In the genomic region with DNA sequence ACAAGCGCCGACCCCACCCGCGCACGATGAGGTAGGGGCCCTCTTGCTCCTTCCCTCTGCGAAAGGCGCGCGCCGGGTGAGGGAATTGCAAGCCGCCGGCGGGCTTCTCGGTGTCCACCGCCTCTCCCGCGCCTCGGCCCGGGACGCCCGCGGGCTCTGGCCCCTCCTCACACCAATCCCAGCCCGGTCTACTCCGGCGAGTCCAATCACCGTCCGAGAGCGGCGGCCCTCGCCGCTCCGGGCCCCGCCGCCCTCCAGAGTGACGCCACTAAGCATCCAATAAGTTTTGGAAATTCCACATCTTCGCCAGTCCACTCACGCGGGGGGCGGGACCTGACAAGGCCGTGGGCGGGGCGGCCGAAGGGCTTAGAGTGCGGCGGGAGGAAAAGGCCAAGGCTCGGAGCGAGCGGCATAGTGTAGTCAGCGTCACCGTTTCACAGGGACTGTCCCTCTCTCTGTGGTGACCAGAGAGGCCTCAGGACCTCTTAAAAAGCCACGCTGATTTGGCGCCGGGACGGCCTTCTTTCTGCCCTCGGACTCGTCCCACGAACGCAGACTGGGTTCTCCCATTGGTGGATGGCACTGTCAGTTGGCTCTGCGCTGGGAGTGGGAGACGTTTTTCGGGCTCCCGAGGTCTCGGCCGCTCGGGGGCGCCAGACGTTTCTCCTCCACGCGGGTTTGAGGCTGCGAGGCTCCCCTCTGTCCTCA, we compare ENCODE assay signal across 1 cellular context.
TF ChIP-seq lines count a peak whose summit lies in the region.

A gene with protein sequence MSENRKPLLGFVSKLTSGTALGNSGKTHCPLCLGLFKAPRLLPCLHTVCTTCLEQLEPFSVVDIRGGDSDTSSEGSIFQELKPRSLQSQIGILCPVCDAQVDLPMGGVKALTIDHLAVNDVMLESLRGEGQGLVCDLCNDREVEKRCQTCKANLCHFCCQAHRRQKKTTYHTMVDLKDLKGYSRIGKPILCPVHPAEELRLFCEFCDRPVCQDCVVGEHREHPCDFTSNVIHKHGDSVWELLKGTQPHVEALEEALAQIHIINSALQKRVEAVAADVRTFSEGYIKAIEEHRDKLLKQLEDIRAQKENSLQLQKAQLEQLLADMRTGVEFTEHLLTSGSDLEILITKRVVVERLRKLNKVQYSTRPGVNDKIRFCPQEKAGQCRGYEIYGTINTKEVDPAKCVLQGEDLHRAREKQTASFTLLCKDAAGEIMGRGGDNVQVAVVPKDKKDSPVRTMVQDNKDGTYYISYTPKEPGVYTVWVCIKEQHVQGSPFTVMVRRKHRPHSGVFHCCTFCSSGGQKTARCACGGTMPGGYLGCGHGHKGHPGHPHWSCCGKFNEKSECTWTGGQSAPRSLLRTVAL (minus strand): TSS at position 161 of the 708 bp plus-strand sequence. CDS start 548 bp downstream, outside the sequence.

TF ChIP-seq in HEK293, 187 proteins besides CTCF, POLR2A, EP300 and RAD21 (continued from another document and continues in another):
- TF ChIP-seq, protein P1, sequence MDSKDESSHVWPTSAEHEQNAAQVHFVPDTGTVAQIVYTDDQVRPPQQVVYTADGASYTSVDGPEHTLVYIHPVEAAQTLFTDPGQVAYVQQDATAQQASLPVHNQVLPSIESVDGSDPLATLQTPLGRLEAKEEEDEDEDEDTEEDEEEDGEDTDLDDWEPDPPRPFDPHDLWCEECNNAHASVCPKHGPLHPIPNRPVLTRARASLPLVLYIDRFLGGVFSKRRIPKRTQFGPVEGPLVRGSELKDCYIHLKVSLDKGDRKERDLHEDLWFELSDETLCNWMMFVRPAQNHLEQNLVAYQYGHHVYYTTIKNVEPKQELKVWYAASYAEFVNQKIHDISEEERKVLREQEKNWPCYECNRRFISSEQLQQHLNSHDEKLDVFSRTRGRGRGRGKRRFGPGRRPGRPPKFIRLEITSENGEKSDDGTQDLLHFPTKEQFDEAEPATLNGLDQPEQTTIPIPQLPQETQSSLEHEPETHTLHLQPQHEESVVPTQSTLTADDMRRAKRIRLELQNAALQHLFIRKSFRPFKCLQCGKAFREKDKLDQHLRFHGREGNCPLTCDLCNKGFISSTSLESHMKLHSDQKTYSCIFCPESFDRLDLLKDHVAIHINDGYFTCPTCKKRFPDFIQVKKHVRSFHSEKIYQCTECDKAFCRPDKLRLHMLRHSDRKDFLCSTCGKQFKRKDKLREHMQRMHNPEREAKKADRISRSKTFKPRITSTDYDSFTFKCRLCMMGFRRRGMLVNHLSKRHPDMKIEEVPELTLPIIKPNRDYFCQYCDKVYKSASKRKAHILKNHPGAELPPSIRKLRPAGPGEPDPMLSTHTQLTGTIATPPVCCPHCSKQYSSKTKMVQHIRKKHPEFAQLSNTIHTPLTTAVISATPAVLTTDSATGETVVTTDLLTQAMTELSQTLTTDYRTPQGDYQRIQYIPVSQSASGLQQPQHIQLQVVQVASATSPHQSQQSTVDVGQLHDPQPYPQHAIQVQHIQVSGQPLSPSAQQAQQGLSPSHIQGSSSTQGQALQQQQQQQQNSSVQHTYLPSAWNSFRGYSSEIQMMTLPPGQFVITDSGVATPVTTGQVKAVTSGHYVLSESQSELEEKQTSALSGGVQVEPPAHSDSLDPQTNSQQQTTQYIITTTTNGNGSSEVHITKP (tag by site-specific recombination; IDR thresholded peaks at IDR 0.05), result peak; percentile 54; the same call in 1 of the 2 replicates
- TF ChIP-seq, protein P2, sequence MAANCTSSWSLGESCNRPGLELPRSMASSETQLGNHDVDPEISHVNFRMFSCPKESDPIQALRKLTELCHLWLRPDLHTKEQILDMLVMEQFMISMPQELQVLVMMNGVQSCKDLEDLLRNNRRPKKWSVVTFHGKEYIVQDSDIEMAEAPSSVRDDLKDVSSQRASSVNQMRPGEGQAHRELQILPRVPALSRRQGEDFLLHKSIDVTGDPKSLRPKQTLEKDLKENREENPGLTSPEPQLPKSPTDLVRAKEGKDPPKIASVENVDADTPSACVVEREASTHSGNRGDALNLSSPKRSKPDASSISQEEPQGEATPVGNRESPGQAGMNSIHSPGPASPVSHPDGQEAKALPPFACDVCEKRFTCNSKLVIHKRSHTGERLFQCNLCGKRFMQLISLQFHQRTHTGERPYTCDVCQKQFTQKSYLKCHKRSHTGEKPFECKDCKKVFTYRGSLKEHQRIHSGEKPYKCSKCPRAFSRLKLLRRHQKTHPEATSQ (tag by site-specific recombination; IDR thresholded peaks at IDR 0.05), result 0 out of 2 replicates have a peak, but pooled peaks have one; percentile 59
- TF ChIP-seq ZBTB7A (tag by site-specific recombination; IDR thresholded peaks at IDR 0.05; ENCODE audit: low read depth) (no peak; the same call in 1 of the 2 replicates), BCL11A (tag by site-specific recombination; IDR thresholded peaks at IDR 0.05; ENCODE audit: low read depth) (peak; percentile 13; the same call in 1 of the 2 replicates), KLF9 (tag by site-specific recombination; IDR thresholded peaks at IDR 0.05; ENCODE audit: low read depth) (peak; percentile 60), ZXDB (tag by site-specific recombination; IDR thresholded peaks at IDR 0.05) (peak; percentile 73), ZNF76 (tag by site-specific recombination; IDR thresholded peaks at IDR 0.05; ENCODE audit: borderline replicate concordance, low read depth) (peak; percentile 17; the same call in 1 of the 2 replicates), ZNF335 (tag by site-specific recombination; conservative IDR thresholded peaks at IDR 0.05) (peak; percentile 85), MZF1 (tag by site-specific recombination; IDR thresholded peaks at IDR 0.05; ENCODE audit: borderline replicate concordance) (peak; percentile 56; the same call in 1 of the 2 replicates), ZNF341 (tag by site-specific recombination; IDR thresholded peaks at IDR 0.05; ENCODE audit: low read depth) (peak; percentile 51; the same call in 1 of the 2 replicates), ZIC2 (tag by site-specific recombination; IDR thresholded peaks at IDR 0.05) (peak; percentile 31; the same call in 1 of the 2 replicates), SP3 (tag by site-specific recombination; IDR thresholded peaks at IDR 0.05) (peak; percentile 86), GLIS2 (tag by site-specific recombination; IDR thresholded peaks at IDR 0.05) (no peak; the same call in 1 of the 2 replicates), MEIS1 (CRISPR knock-in tag; IDR thresholded peaks at IDR 0.05; ENCODE audit: borderline replicate concordance) (no peak), GLI2 (tag by site-specific recombination; IDR thresholded peaks at IDR 0.05; ENCODE audit: borderline replicate concordance, low read depth) (no peak), ZNF324 (tag by site-specific recombination; IDR thresholded peaks at IDR 0.05) (0 out of 2 replicates have a peak, but pooled peaks have one; percentile 41)
- TF ChIP-seq, protein P3, sequence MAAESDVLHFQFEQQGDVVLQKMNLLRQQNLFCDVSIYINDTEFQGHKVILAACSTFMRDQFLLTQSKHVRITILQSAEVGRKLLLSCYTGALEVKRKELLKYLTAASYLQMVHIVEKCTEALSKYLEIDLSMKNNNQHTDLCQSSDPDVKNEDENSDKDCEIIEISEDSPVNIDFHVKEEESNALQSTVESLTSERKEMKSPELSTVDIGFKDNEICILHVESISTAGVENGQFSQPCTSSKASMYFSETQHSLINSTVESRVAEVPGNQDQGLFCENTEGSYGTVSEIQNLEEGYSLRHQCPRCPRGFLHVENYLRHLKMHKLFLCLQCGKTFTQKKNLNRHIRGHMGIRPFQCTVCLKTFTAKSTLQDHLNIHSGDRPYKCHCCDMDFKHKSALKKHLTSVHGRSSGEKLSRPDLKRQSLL (tag by site-specific recombination; IDR thresholded peaks at IDR 0.05), result peak; percentile 33
- TF ChIP-seq, protein P4, sequence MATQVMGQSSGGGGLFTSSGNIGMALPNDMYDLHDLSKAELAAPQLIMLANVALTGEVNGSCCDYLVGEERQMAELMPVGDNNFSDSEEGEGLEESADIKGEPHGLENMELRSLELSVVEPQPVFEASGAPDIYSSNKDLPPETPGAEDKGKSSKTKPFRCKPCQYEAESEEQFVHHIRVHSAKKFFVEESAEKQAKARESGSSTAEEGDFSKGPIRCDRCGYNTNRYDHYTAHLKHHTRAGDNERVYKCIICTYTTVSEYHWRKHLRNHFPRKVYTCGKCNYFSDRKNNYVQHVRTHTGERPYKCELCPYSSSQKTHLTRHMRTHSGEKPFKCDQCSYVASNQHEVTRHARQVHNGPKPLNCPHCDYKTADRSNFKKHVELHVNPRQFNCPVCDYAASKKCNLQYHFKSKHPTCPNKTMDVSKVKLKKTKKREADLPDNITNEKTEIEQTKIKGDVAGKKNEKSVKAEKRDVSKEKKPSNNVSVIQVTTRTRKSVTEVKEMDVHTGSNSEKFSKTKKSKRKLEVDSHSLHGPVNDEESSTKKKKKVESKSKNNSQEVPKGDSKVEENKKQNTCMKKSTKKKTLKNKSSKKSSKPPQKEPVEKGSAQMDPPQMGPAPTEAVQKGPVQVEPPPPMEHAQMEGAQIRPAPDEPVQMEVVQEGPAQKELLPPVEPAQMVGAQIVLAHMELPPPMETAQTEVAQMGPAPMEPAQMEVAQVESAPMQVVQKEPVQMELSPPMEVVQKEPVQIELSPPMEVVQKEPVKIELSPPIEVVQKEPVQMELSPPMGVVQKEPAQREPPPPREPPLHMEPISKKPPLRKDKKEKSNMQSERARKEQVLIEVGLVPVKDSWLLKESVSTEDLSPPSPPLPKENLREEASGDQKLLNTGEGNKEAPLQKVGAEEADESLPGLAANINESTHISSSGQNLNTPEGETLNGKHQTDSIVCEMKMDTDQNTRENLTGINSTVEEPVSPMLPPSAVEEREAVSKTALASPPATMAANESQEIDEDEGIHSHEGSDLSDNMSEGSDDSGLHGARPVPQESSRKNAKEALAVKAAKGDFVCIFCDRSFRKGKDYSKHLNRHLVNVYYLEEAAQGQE (tag by site-specific recombination; IDR thresholded peaks at IDR 0.05), result no peak
- TF ChIP-seq, protein P5, sequence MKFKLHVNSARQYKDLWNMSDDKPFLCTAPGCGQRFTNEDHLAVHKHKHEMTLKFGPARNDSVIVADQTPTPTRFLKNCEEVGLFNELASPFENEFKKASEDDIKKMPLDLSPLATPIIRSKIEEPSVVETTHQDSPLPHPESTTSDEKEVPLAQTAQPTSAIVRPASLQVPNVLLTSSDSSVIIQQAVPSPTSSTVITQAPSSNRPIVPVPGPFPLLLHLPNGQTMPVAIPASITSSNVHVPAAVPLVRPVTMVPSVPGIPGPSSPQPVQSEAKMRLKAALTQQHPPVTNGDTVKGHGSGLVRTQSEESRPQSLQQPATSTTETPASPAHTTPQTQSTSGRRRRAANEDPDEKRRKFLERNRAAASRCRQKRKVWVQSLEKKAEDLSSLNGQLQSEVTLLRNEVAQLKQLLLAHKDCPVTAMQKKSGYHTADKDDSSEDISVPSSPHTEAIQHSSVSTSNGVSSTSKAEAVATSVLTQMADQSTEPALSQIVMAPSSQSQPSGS (tag by site-specific recombination; IDR thresholded peaks at IDR 0.05; ENCODE audit: low read depth), result no peak
- TF ChIP-seq, protein P6, sequence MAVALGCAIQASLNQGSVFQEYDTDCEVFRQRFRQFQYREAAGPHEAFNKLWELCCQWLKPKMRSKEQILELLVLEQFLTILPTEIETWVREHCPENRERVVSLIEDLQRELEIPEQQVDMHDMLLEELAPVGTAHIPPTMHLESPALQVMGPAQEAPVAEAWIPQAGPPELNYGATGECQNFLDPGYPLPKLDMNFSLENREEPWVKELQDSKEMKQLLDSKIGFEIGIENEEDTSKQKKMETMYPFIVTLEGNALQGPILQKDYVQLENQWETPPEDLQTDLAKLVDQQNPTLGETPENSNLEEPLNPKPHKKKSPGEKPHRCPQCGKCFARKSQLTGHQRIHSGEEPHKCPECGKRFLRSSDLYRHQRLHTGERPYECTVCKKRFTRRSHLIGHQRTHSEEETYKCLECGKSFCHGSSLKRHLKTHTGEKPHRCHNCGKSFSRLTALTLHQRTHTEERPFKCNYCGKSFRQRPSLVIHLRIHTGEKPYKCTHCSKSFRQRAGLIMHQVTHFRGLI (tag by site-specific recombination; IDR thresholded peaks at IDR 0.05), result no peak
- TF ChIP-seq, protein P7, sequence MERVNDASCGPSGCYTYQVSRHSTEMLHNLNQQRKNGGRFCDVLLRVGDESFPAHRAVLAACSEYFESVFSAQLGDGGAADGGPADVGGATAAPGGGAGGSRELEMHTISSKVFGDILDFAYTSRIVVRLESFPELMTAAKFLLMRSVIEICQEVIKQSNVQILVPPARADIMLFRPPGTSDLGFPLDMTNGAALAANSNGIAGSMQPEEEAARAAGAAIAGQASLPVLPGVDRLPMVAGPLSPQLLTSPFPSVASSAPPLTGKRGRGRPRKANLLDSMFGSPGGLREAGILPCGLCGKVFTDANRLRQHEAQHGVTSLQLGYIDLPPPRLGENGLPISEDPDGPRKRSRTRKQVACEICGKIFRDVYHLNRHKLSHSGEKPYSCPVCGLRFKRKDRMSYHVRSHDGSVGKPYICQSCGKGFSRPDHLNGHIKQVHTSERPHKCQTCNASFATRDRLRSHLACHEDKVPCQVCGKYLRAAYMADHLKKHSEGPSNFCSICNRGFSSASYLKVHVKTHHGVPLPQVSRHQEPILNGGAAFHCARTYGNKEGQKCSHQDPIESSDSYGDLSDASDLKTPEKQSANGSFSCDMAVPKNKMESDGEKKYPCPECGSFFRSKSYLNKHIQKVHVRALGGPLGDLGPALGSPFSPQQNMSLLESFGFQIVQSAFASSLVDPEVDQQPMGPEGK (tag by site-specific recombination; IDR thresholded peaks at IDR 0.05), result 0 out of 2 replicates have a peak, but pooled peaks have one; percentile 12
- TF ChIP-seq, protein P8, sequence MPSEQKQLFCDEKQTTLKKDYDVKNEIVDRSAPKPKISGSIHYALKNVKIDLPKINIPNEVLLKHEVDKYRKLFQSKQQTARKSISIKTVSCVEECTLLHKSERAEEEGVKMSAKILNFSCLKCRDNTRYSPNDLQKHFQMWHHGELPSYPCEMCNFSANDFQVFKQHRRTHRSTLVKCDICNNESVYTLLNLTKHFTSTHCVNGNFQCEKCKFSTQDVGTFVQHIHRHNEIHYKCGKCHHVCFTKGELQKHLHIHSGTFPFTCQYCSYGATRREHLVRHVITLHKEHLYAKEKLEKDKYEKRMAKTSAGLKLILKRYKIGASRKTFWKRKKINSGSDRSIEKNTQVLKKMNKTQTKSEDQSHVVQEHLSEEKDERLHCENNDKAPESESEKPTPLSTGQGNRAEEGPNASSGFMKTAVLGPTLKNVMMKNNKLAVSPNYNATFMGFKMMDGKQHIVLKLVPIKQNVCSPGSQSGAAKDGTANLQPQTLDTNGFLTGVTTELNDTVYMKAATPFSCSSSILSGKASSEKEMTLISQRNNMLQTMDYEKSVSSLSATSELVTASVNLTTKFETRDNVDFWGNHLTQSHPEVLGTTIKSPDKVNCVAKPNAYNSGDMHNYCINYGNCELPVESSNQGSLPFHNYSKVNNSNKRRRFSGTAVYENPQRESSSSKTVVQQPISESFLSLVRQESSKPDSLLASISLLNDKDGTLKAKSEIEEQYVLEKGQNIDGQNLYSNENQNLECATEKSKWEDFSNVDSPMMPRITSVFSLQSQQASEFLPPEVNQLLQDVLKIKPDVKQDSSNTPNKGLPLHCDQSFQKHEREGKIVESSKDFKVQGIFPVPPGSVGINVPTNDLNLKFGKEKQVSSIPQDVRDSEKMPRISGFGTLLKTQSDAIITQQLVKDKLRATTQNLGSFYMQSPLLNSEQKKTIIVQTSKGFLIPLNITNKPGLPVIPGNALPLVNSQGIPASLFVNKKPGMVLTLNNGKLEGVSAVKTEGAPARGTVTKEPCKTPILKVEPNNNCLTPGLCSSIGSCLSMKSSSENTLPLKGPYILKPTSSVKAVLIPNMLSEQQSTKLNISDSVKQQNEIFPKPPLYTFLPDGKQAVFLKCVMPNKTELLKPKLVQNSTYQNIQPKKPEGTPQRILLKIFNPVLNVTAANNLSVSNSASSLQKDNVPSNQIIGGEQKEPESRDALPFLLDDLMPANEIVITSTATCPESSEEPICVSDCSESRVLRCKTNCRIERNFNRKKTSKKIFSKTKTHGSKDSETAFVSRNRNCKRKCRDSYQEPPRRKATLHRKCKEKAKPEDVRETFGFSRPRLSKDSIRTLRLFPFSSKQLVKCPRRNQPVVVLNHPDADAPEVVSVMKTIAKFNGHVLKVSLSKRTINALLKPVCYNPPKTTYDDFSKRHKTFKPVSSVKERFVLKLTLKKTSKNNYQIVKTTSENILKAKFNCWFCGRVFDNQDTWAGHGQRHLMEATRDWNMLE (tag by site-specific recombination; conservative IDR thresholded peaks at IDR 0.05; ENCODE audit: low read depth), result 0 out of 2 replicates have a peak, but pooled peaks have one; percentile 13
